7 cellular contexts compared by ENCODE assay signal in the genomic region with DNA sequence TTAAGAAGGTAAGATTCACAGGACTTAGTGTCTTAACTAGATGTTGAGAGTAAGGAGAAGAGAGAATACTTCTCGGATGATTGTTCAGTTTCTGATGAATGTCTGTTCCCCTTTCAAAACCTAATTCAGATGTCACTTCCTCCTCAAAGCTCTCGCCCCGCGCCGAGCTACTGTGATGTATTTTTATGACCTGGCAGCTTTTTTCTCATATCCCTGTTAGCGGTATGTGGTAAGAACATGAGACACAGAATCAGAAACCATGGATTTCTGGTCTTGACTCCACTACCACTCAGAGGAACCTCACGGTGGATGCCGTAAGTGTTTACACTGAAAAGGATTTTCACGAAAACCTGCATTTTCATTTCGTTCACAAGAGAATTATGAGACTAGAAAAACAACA. TPM values are rescaled to one million over a fixed set of nuclear protein-coding genes. Genes with fewer than 3 reads are reported as not detected.
A peak's percentile ranks its signal among the peaks of the same experiment; 100 is the strongest.
DNase-seq lines count a peak whose midpoint lies in the region; ATAC-seq and TF ChIP-seq lines count a peak whose summit lies in the region.

No MANE protein-coding gene starts in this region.

- in situ Hi-C loops in HAP-1 (cut with MboI; ENCODE audit: low sequenced_read_pairs): no loop called here

- H3K4me3 ChIP-seq in mononuclear cell (ENCODE audit: low read length): peak overlapping the region; percentile 9
- no peak overlapping the region for H3K4me3 ChIP-seq in SJCRH30
- H3K4me3 ChIP-seq in HAP-1: no peak overlapping the region

- H3K9me3 Mint-ChIP-seq in activated B cell treated with CpG ODN at 0.5 μM for 24 hours: no peaks in the 10 kb centered on the region

- DNase-seq in activated B cell treated with CpG ODN at 0.5 μM for 24 hours (peak; percentile 36), SK-N-DZ (ENCODE audit: low spot score) (no peak), SJCRH30 (no peak), HAP-1 (ENCODE audit: low spot score in 2 of 2) (no peak)

- H3K27me3 ChIP-seq in mononuclear cell (ENCODE audit: insufficient read depth, low read length) (no peaks in the 10 kb centered on the region), SJCRH30 (no peaks in the 10 kb centered on the region), HAP-1 (ENCODE audit: low read depth) (no peaks in the 10 kb centered on the region)

- H3K27ac Mint-ChIP-seq in activated B cell treated with CpG ODN at 0.5 μM for 24 hours: peak overlapping the region; percentile 96

- H3K4me1 ChIP-seq in mononuclear cell (ENCODE audit: insufficient read depth, low read length) (peaks cover 28% of the 10 kb centered on the region), SJCRH30 (peaks cover 4% of the 10 kb centered on the region; the same call in 1 of the 2 replicates), HAP-1 (peaks cover 2% of the 10 kb centered on the region; the same call in 1 of the 2 replicates)

- H3K9me3 ChIP-seq in mononuclear cell (ENCODE audit: low read depth, low read length) (no peaks in the 10 kb centered on the region), SJCRH30 (replicated peaks) (no peaks in the 10 kb centered on the region), HAP-1 (no peaks in the 10 kb centered on the region)

- H3K4me3 Mint-ChIP-seq in activated B cell treated with CpG ODN at 0.5 μM for 24 hours: peak overlapping the region; percentile 76

- no peak for TF ChIP-seq CTCF in activated B cell treated with CpG ODN at 0.5 μM for 24 hours (IDR thresholded peaks at IDR 0.05)

- intact Hi-C loops in activated B cell treated with CpG ODN at 0.5 μM for 24 hours (cut with micrococcal nuclease): loop anchor here (1.0 to 5.0 kb wide), 8 partner anchors 9 to 420 kb away; a partner anchor contains a TSS

- no peak overlapping the region for H3K27ac ChIP-seq in SJCRH30

- CTCF ChIA-PET in activated B cell treated with CpG ODN at 0.5 μM for 24 hours (lab: Charles Lee): interaction anchor here (0.7 to 1.9 kb wide), 12 partner anchors 17 to 260 kb away, joined by 3 to 18 read pairs (median 4); a partner anchor contains a TSS

- peak; percentile 85 for ATAC-seq in GM19351 (IDR thresholded peaks at IDR 0.05; ENCODE audit: unreplicated experiment)
- ATAC-seq in HG03095 (IDR thresholded peaks at IDR 0.05; ENCODE audit: unreplicated experiment): peak; percentile 84
- peak; percentile 85 for ATAC-seq in activated B cell treated with CpG ODN at 0.5 μM for 24 hours (ENCODE audit: low read depth)

- H3K36me3 ChIP-seq in SJCRH30 (peaks cover 2% of the 10 kb centered on the region; the same call in 1 of the 2 replicates), HAP-1 (replicated peaks) (0 out of 2 replicates have a peak, but pooled peaks cover 4% of the 10 kb centered on the region)

- H3K27me3 Mint-ChIP-seq in activated B cell treated with CpG ODN at 0.5 μM for 24 hours: no peaks in the 10 kb centered on the region

- peaks cover 5% of the 10 kb centered on the region for H3K36me3 Mint-ChIP-seq in activated B cell treated with CpG ODN at 0.5 μM for 24 hours (ENCODE audit: low read depth)

- H3K4me1 Mint-ChIP-seq in activated B cell treated with CpG ODN at 0.5 μM for 24 hours: peaks cover 68% of the 10 kb centered on the region

- POLR2A ChIA-PET in activated B cell treated with CpG ODN at 0.5 μM for 24 hours (lab: Charles Lee): interaction anchor here (0.8 to 4.6 kb wide), 18 partner anchors 9 to 458 kb away, joined by 3 to 77 read pairs (median 7); a partner anchor contains a TSS

RNA-seq across cellular contexts. Expression of a gene that starts 48.4 kb away (rescaled TPM):
- total RNA-seq in activated B cell treated with CpG ODN at 0.5 μM for 24 hours: 26.8 and 31.0 TPM in 2 replicates
- 12.6 TPM for total RNA-seq in mononuclear cell
- 33.1 and 38.1 TPM in 2 replicates for polyA plus RNA-seq in SK-N-DZ (2014; cell fraction: cytosol; rRNA removed)
- 48.7 and 63.1 TPM in 2 replicates for polyA plus RNA-seq in SK-N-DZ (2014; cell fraction: nucleus; rRNA removed)
- 57.5 and 60.2 TPM in 2 replicates for total RNA-seq in SJCRH30 (2014; rRNA removed; shearing (Covaris generic))
